ENCODE assay signal across 13 cellular contexts in genomic region chr20:60255426-60255825, GRCh38.
DNase-seq lines count a peak whose midpoint lies in the region; ATAC-seq, FAIRE-seq and TF ChIP-seq lines count a peak whose summit lies in the region.
"Had no signal": no experiment of that assay in that cellular context is flagged by ENCODE, and none has a peak within 500 bp of the region (broad histone marks: within the 10 kb centered on the region; RNA-seq: fewer than 3 reads in every experiment).

No MANE protein-coding gene starts in this region.

- TF ChIP-seq POLR2A in H54 (IDR thresholded peaks at IDR 0.05; ENCODE audit: low read depth, low read length) = no peak

- in situ Hi-C loops in G401 (cut with HindIII; ENCODE audit: low sequenced_read_pairs) = no loop called here

- DNase-seq in H54 (ENCODE audit: insufficient read length, low spot score) = peak; percentile 16
- peak; percentile 76 for DNase-seq in NCI-H1105 treated with DMSO at 0.1 percent for 48 hours (lab: John Stamatoyannopoulos, UW)
- DNase-seq in NCI-H748 treated with DMSO at 0.1 percent for 48 hours (lab: John Stamatoyannopoulos, UW) = peak; percentile 65
- DNase-seq in left kidney (ENCODE audit: low read depth, low spot score) = peak; percentile 53
- no peak for DNase-seq in midbrain (lab: John Stamatoyannopoulos, UW)
- no peak for DNase-seq in G401 (ENCODE audit: low spot score)
- DNase-seq in epidermal melanocyte (ENCODE audit: insufficient read length, low spot score) = no peak
- DNase-seq: activated gamma-delta T cell, hypothalamus, NCI-H226, WERI-Rb-1 had no signal

- FAIRE-seq in H54 (lab: Jason Lieb, UNC) = no peak
- FAIRE-seq: K562 had no signal

- no peak for ATAC-seq in GM18867 (IDR thresholded peaks at IDR 0.05; ENCODE audit: unreplicated experiment)
- ATAC-seq: K562 had no signal

Comparison
In these comparisons a context has a peak if more than half of its experiments do, and no peak if none do; other contexts are left out.
1. DNase-seq: peak in H54 (single experiment), NCI-H1105 treated with DMSO at 0.1 percent for 48 hours (single experiment), NCI-H748 treated with DMSO at 0.1 percent for 48 hours (single experiment) and left kidney (single experiment); none in midbrain (single experiment), G401 (single experiment) and epidermal melanocyte (single experiment).